ENCODE assay signal across 29 cellular contexts in the genomic region with DNA sequence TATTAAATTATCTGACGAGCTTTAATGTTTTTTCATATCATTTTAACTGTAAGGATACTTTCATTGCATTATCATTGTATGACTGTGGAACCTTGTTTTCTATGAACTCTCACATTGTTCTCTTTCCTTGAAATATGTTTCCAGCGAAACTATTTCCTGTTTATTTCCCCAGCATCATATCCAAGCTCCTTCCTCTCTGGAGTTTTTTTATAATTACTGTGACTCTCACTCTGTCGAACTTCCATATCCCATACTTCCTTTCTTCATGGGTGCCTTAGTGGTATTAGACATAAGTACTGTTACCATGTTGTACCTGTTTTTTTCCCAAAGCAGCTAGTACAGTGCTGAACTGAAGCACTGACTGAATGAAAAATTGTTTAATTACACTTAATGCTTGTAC.
"Had no signal": no experiment of that assay in that cellular context is flagged by ENCODE, and none has a peak within 500 bp of the region (broad histone marks: within the 10 kb centered on the region; RNA-seq: fewer than 3 reads in every experiment).

No MANE protein-coding gene starts in this region.

- H3K4me3 ChIP-seq: colonic mucosa, coronary artery, dorsolateral prefrontal cortex, esophagus muscularis mucosa, esophagus squamous epithelium, gastrocnemius medialis, gastroesophageal sphincter, heart left ventricle, heart right ventricle had no signal

- H3K4me1 Mint-ChIP-seq: endodermal cell had no signal

- H3K36me3 ChIP-seq: colonic mucosa, esophagus muscularis mucosa, esophagus squamous epithelium, gastrocnemius medialis, gastroesophageal sphincter, heart left ventricle, heart right ventricle had no signal

- FAIRE-seq: colon, endometrium, endothelial cell of umbilical vein, frontal cortex had no signal

- H3K27ac ChIP-seq: colonic mucosa, coronary artery, dorsolateral prefrontal cortex, epithelial cell of prostate, esophagus muscularis mucosa, esophagus squamous epithelium, foreskin keratinocyte, gastrocnemius medialis, gastroesophageal sphincter, heart left ventricle, heart right ventricle had no signal

- ATAC-seq: effector memory CD8-positive, alpha-beta T cell; esophagus mucosa; foreskin keratinocyte; gastrocnemius medialis; gastroesophageal sphincter; heart left ventricle; heart right ventricle had no signal

- H3K27me3 ChIP-seq: colonic mucosa, esophagus muscularis mucosa, esophagus squamous epithelium, foreskin keratinocyte, gastrocnemius medialis, gastroesophageal sphincter, heart left ventricle, heart right ventricle had no signal

- DNase-seq: colonic mucosa; cortex of kidney; dermis blood vessel endothelial cell; dorsolateral prefrontal cortex; effector CD4-positive, alpha-beta T cell; effector CD8-positive, alpha-beta T cell; effector memory CD4-positive, alpha-beta T cell; effector memory CD8-positive, alpha-beta T cell; endodermal cell; erythroblast; esophagus squamous epithelium; foreskin fibroblast; foreskin keratinocyte; foreskin melanocyte; gastrocnemius medialis; glutamatergic neuron; head of caudate nucleus; heart left ventricle; heart right ventricle had no signal

- H3K27ac Mint-ChIP-seq: dendritic cell treated with granulocyte-macrophage colony-stimulating factor and Interleukin-4, amounts not matched to agents 40 ng/mL and 50 ng/mL, for 4 days; effector memory CD8-positive, alpha-beta T cell; endodermal cell had no signal

- H3K27me3 Mint-ChIP-seq: dendritic cell treated with granulocyte-macrophage colony-stimulating factor and Interleukin-4, amounts not matched to agents 40 ng/mL and 50 ng/mL, for 4 days; effector memory CD8-positive, alpha-beta T cell had no signal

- H3K4me1 ChIP-seq: colonic mucosa, esophagus muscularis mucosa, esophagus squamous epithelium, foreskin keratinocyte, gastrocnemius medialis, gastroesophageal sphincter, heart left ventricle, heart right ventricle had no signal

- H3K9me3 ChIP-seq: colonic mucosa, esophagus muscularis mucosa, gastrocnemius medialis, gastroesophageal sphincter had no signal

- H3K4me3 Mint-ChIP-seq: dendritic cell treated with granulocyte-macrophage colony-stimulating factor and Interleukin-4, amounts not matched to agents 40 ng/mL and 50 ng/mL, for 4 days; effector memory CD8-positive, alpha-beta T cell; endodermal cell had no signal
